Comparison of ENCODE assay signal across 18 cellular contexts in genomic region chr6:36138667-36139066, GRCh38.
"Had no signal": no experiment of that assay in that cellular context is flagged by ENCODE, and none has a peak within 500 bp of the region (broad histone marks: within the 10 kb centered on the region; RNA-seq: fewer than 3 reads in every experiment).

No MANE protein-coding gene starts in this region.

- H3K4me3 Mint-ChIP-seq: activated CD4-positive, alpha-beta memory T cell treated with anti-CD3 and anti-CD28 coated beads, Interleukin-2, amount 10 ng/mL, durations not matched to agents 7 days and 5 days; activated CD4-positive, alpha-beta T cell treated with anti-CD3 and anti-CD28 coated beads for 36 hours; activated naive CD4-positive, alpha-beta T cell treated with anti-CD3 and anti-CD28 coated beads, Interleukin-2, amount 50 U/mL, for 24 hours; activated T-helper 1 cell treated with anti-CD3 and anti-CD28 coated beads, Interleukin-12 subunit alpha, Interleukin-12 subunit beta, Interleukin-2, Interleukin-4 antibody, amounts not matched to agents 30 ng/mL and 10 ng/mL and 1 ng/mL, durations not matched to agents 14 hours and 24 hours and 36 hours had no signal

- ATAC-seq: activated CD4-positive, alpha-beta T cell treated with anti-CD3 and anti-CD28 coated beads for 36 hours; body of pancreas had no signal

- H3K9me3 ChIP-seq: ascending aorta, body of pancreas had no signal

- H3K9me3 Mint-ChIP-seq: activated CD4-positive, alpha-beta memory T cell treated with anti-CD3 and anti-CD28 coated beads, Interleukin-2, amount 10 ng/mL, durations not matched to agents 7 days and 5 days; activated naive CD4-positive, alpha-beta T cell treated with anti-CD3 and anti-CD28 coated beads, Interleukin-2, amount 50 U/mL, for 24 hours; activated T-helper 1 cell treated with anti-CD3 and anti-CD28 coated beads, Interleukin-12 subunit alpha, Interleukin-12 subunit beta, Interleukin-2, Interleukin-4 antibody, amounts not matched to agents 30 ng/mL and 10 ng/mL and 1 ng/mL, durations not matched to agents 14 hours and 24 hours and 36 hours had no signal

- H3K27me3 Mint-ChIP-seq: activated CD4-positive, alpha-beta memory T cell treated with anti-CD3 and anti-CD28 coated beads, Interleukin-2, amount 10 ng/mL, durations not matched to agents 7 days and 5 days; activated CD4-positive, alpha-beta T cell treated with anti-CD3 and anti-CD28 coated beads for 36 hours; activated naive CD4-positive, alpha-beta T cell treated with anti-CD3 and anti-CD28 coated beads, Interleukin-2, amount 50 U/mL, for 24 hours had no signal

- DNase-seq: activated CD4-positive, alpha-beta memory T cell treated with anti-CD3 and anti-CD28 coated beads, Interleukin-2, amount 10 ng/mL, durations not matched to agents 7 days and 5 days; activated CD4-positive, alpha-beta T cell treated with anti-CD3 and anti-CD28 coated beads, Interleukin-2, amount 50 U/mL, for 1 hour; activated CD8-positive, alpha-beta memory T cell treated with anti-CD3 and anti-CD28 coated beads, Interleukin-2, amount 50 U/mL, for 4 hours; activated effector memory CD4-positive, alpha-beta T cell treated with Interleukin-2 at 50 U/mL for 16 hours; activated naive CD4-positive, alpha-beta T cell; body of pancreas; NCI-H1417 treated with DMSO at 0.1 percent for 48 hours; NCI-H2029; NCI-H2107; NCI-H345; NCI-H510A; NCI-H526 treated with DMSO at 0.1 percent for 48 hours; SIG-M5; T1000 had no signal

- H3K27ac Mint-ChIP-seq: activated CD4-positive, alpha-beta memory T cell treated with anti-CD3 and anti-CD28 coated beads, Interleukin-2, amount 10 ng/mL, durations not matched to agents 7 days and 5 days; activated CD4-positive, alpha-beta T cell treated with anti-CD3 and anti-CD28 coated beads for 36 hours; activated naive CD4-positive, alpha-beta T cell treated with anti-CD3 and anti-CD28 coated beads, Interleukin-2, amount 50 U/mL, for 24 hours; activated T-helper 1 cell treated with anti-CD3 and anti-CD28 coated beads, Interleukin-12 subunit alpha, Interleukin-12 subunit beta, Interleukin-2, Interleukin-4 antibody, amounts not matched to agents 30 ng/mL and 10 ng/mL and 1 ng/mL, durations not matched to agents 14 hours and 24 hours and 36 hours had no signal
